Comparison of ENCODE assay signal across 9 cellular contexts in genomic region chr19:33522371-33522662, GRCh38. TPM values are rescaled to one million over a fixed set of nuclear protein-coding genes. Genes with fewer than 3 reads are reported as not detected.
DNase-seq lines count a peak whose midpoint lies in the region; ATAC-seq and TF ChIP-seq lines count a peak whose summit lies in the region.
"Had no signal": no experiment of that assay in that cellular context is flagged by ENCODE, and none has a peak within 500 bp of the region (broad histone marks: within the 10 kb centered on the region; RNA-seq: fewer than 3 reads in every experiment).

No MANE protein-coding gene starts in this region.

- H3K9ac ChIP-seq in fibroblast of lung (ENCODE audit: insufficient read depth, low read length), result no peak overlapping the region

- no peak for TF ChIP-seq EP300 in sigmoid colon (IDR thresholded peaks at IDR 0.05)

- H3K9me3 ChIP-seq in SJCRH30 (replicated peaks) (no peaks in the 10 kb centered on the region), fibroblast of lung (ENCODE audit: control insufficient read depth, insufficient read depth, low read depth, low read length) (no peaks in the 10 kb centered on the region), sigmoid colon (no peaks in the 10 kb centered on the region)

- no peaks in the 10 kb centered on the region for H3K36me3 ChIP-seq in SJCRH30
- no peaks in the 10 kb centered on the region for H3K36me3 ChIP-seq in fibroblast of lung (ENCODE audit: control insufficient read depth, insufficient read depth, low read length)
- no peaks in the 10 kb centered on the region for H3K36me3 ChIP-seq in sigmoid colon

- H3K4me2 ChIP-seq in fibroblast of lung (ENCODE audit: extremely low read depth, insufficient read depth, low read length), result peak overlapping the region; percentile 21

- DNase-seq in SJCRH30 (no peak), fibroblast of lung (ENCODE audit: low read depth in 2 of 2) (no peak), sigmoid colon (no peak), cortex of kidney (lab: John Stamatoyannopoulos, UW) (no peak)
- no peak for DNase-seq in activated CD4-positive, CD25-positive, alpha-beta regulatory T cell (lab: John Stamatoyannopoulos, UW)
- DNase-seq: NCI-H1048 had no signal

- H3K27ac ChIP-seq in SJCRH30, result no peak overlapping the region; the same call in 1 of the 2 replicates
- H3K27ac ChIP-seq in fibroblast of lung (ENCODE audit: insufficient read depth, low read length), result no peak overlapping the region
- peak overlapping the region; percentile 56 to 75 (median 71) for H3K27ac ChIP-seq in sigmoid colon

- H3K79me2 ChIP-seq in fibroblast of lung (ENCODE audit: control insufficient read depth, insufficient read depth, low read length), result peaks cover 4% of the 10 kb centered on the region

- intact Hi-C loops in sigmoid colon (cut with DNase I), result loop anchor here (5.0 kb wide), 1 partner anchor 220 kb away; the partner anchor contains the start of gene CEBPA

- H3K27me3 ChIP-seq in SJCRH30, result peaks cover 4% of the 10 kb centered on the region; the same call in 1 of the 2 replicates
- no peaks in the 10 kb centered on the region for H3K27me3 ChIP-seq in fibroblast of lung (ENCODE audit: control insufficient read depth, insufficient read depth, low read length)
- H3K27me3 ChIP-seq in sigmoid colon, result no peaks in the 10 kb centered on the region

- TF ChIP-seq POLR2A in sigmoid colon (IDR thresholded peaks at IDR 0.05), result no peak

- peaks cover 7% of the 10 kb centered on the region; the same call in 1 of the 2 replicates for H3K4me1 ChIP-seq in SJCRH30
- H3K4me1 ChIP-seq in fibroblast of lung (ENCODE audit: control insufficient read depth, extremely low read depth, insufficient read depth, low read length), result peaks cover 2% of the 10 kb centered on the region
- peaks cover 0 to 23% (median 19%) of the 10 kb centered on the region in 4 donors for H3K4me1 ChIP-seq in sigmoid colon

- H2AFZ ChIP-seq in fibroblast of lung (ENCODE audit: low read length), result peak overlapping the region; percentile 83

- ATAC-seq in HG02852 (IDR thresholded peaks at IDR 0.05; ENCODE audit: unreplicated experiment), result no peak
- no peak for ATAC-seq in HG03139 (IDR thresholded peaks at IDR 0.05; ENCODE audit: unreplicated experiment)

- TF ChIP-seq CTCF in GM12875 (IDR thresholded peaks at IDR 0.05; ENCODE audit: borderline replicate concordance, insufficient read depth, low read depth, low read length), result no peak
- no peak for TF ChIP-seq CTCF in fibroblast of lung (conservative IDR thresholded peaks at IDR 0.05 in 1 of 2, IDR thresholded peaks at IDR 0.05 in 1 of 2; ENCODE audit: low read depth in 1 of 2, low read length in 2 of 2)
- no peak for TF ChIP-seq CTCF in sigmoid colon (IDR thresholded peaks at IDR 0.05)

- WGBS in sigmoid colon, 2 donors, result 64 to 76% methylated on average over 5 of the region's 5 CpGs

- no peaks in the 10 kb centered on the region for H4K20me1 ChIP-seq in fibroblast of lung (ENCODE audit: control insufficient read depth, extremely low read depth, insufficient read depth, low read length)

- H3K4me3 ChIP-seq in GM12875 (ENCODE audit: low read depth, low read length), result peak overlapping the region; percentile 72
- peak overlapping the region; percentile 99 for H3K4me3 ChIP-seq in SJCRH30
- H3K4me3 ChIP-seq in fibroblast of lung (replicated peaks in 1 of 4; ENCODE audit: control extremely low read depth in 1 of 4, insufficient read depth in 1 of 4, low read depth in 3 of 4, low read length in 4 of 4), result peak overlapping the region in 3 of 4 experiments; percentile 69 to 93 (median 72)
- peak overlapping the region; percentile 67 to 98 (median 98) for H3K4me3 ChIP-seq in sigmoid colon

RNA-seq across cellular contexts. Expression of gene PEPD, which starts 0.7 kb away (rescaled TPM):
- 39.5 and 40.2 TPM in 2 replicates for total RNA-seq in SJCRH30 (2014; rRNA removed; shearing (Covaris generic))
- total RNA-seq in fibroblast of lung (59.8 and 65.2 TPM in 2 replicates), sigmoid colon (10 to 100 TPM; 61.5 to 69.0 (median 64.9) TPM)
- polyA plus RNA-seq in fibroblast of lung (81.9 and 109 TPM in 2 replicates), sigmoid colon (100 to 1,000 TPM in 1 of 3 donors, 10 to 100 TPM in 2; 50.0 to 187 (median 79.3) TPM)
- polyA plus RNA-seq in fibroblast of lung (2012), result 63.9 and 84.9 TPM in 2 replicates
- 75.0 and 87.9 TPM in 2 replicates for polyA minus RNA-seq in fibroblast of lung (ENCODE audit: low replicate concordance)

Comparison
In these comparisons a context has a peak if more than half of its experiments do, and no peak if none do; other contexts are left out.
1. H3K27ac ChIP-seq: peak in sigmoid colon (4 of 4); none in SJCRH30 (single experiment) and fibroblast of lung (single experiment).
2. Peak in every context shown above with its lines, with median percentiles within 50 percentile points of each other: H3K4me3 ChIP-seq.